ENCODE assay signal across 10 cellular contexts in the genomic region with DNA sequence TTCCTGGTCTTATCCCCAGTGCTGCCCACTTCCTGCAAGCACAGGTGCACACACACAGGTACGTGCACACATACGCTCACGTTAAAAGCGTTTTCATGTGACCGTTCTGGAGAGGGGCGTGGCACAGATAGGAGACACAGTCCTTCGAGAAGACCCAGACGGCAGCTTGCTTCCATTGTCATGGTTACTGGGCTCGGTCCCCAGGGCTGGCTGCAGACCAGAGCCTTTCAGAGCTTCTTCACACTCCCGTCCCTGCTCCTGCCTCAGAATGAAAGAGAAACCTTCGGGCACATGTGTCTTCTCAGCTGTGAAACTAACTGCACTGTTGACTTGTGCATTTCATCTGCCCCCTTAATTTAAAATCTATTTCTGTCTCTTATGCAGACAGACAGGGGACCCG.
DNase-seq lines count a peak whose midpoint lies in the region; ATAC-seq lines count a peak whose summit lies in the region.
"Had no signal": no experiment of that assay in that cellular context is flagged by ENCODE, and none has a peak within 500 bp of the region (broad histone marks: within the 10 kb centered on the region; RNA-seq: fewer than 3 reads in every experiment).

No MANE protein-coding gene starts in this region.

- no peak overlapping the region for H3K4me3 Mint-ChIP-seq in activated T-helper 17 cell treated with anti-CD3 and anti-CD28 coated beads, Interleukin-2, amount 50 U/mL, for 72 hours
- H3K4me3 Mint-ChIP-seq: activated naive CD4-positive, alpha-beta T cell treated with anti-CD3 and anti-CD28 coated beads, Interleukin-2, amount 50 U/mL, for 24 hours had no signal

- no peaks in the 10 kb centered on the region for H3K9me3 Mint-ChIP-seq in activated T-helper 17 cell treated with anti-CD3 and anti-CD28 coated beads, Interleukin-2, amount 50 U/mL, for 72 hours
- H3K9me3 Mint-ChIP-seq: activated naive CD4-positive, alpha-beta T cell treated with anti-CD3 and anti-CD28 coated beads, Interleukin-2, amount 50 U/mL, for 24 hours had no signal

- ATAC-seq in GM21447 (IDR thresholded peaks at IDR 0.05; ENCODE audit: unreplicated experiment), result peak; percentile 87
- ATAC-seq in activated T-helper 17 cell treated with anti-CD3 and anti-CD28 coated beads, Interleukin-2, amount 50 U/mL, for 72 hours (replicated peaks), result no peak
- ATAC-seq in HG03457 (IDR thresholded peaks at IDR 0.05; ENCODE audit: unreplicated experiment), result no peak

- peak; percentile 13 for DNase-seq in DMS79 treated with DMSO at 0.1 percent for 48 hours (lab: John Stamatoyannopoulos, UW)
- DNase-seq in NCI-H1092 treated with DMSO at 0.1 percent for 48 hours (lab: John Stamatoyannopoulos, UW), result peak; percentile 74
- peak; percentile 37 for DNase-seq in hepatic stellate cell (ENCODE audit: low spot score)
- no peak for DNase-seq in central memory CD4-positive, alpha-beta T cell
- DNase-seq in stimulated activated CD4-positive, alpha-beta T cell treated with anti-CD3 and anti-CD28 coated beads, Interleukin-15, amount 100 ng/mL, for 24 hours, result no peak
- DNase-seq: NCI-H1105 had no signal

- peaks cover 17% of the 10 kb centered on the region for H3K4me1 Mint-ChIP-seq in activated T-helper 17 cell treated with anti-CD3 and anti-CD28 coated beads, Interleukin-2, amount 50 U/mL, for 72 hours

- peaks cover 32% of the 10 kb centered on the region for H3K36me3 Mint-ChIP-seq in activated T-helper 17 cell treated with anti-CD3 and anti-CD28 coated beads, Interleukin-2, amount 50 U/mL, for 72 hours (ENCODE audit: low read depth)

- no peaks in the 10 kb centered on the region for H3K27me3 Mint-ChIP-seq in activated T-helper 17 cell treated with anti-CD3 and anti-CD28 coated beads, Interleukin-2, amount 50 U/mL, for 72 hours
- H3K27me3 Mint-ChIP-seq: activated naive CD4-positive, alpha-beta T cell treated with anti-CD3 and anti-CD28 coated beads, Interleukin-2, amount 50 U/mL, for 24 hours had no signal

- no peak overlapping the region for H3K27ac Mint-ChIP-seq in activated T-helper 17 cell treated with anti-CD3 and anti-CD28 coated beads, Interleukin-2, amount 50 U/mL, for 72 hours

Comparison
In these comparisons a context has a peak if more than half of its experiments do, and no peak if none do; other contexts are left out.
1. DNase-seq: peak in DMS79 treated with DMSO at 0.1 percent for 48 hours (single experiment), NCI-H1092 treated with DMSO at 0.1 percent for 48 hours (single experiment) and hepatic stellate cell (single experiment); none in central memory CD4-positive, alpha-beta T cell (single experiment) and stimulated activated CD4-positive, alpha-beta T cell treated with anti-CD3 and anti-CD28 coated beads, Interleukin-15, amount 100 ng/mL, for 24 hours (single experiment).